Comparison of ENCODE assay signal across 31 cellular contexts in genomic region chrX:9730752-9731151, GRCh38. TPM values are rescaled to one million over a fixed set of nuclear protein-coding genes. Genes with fewer than 3 reads are reported as not detected.
DNase-seq lines count a peak whose midpoint lies in the region; ATAC-seq and TF ChIP-seq lines count a peak whose summit lies in the region.
"Had no signal": no experiment of that assay in that cellular context is flagged by ENCODE, and none has a peak within 500 bp of the region (broad histone marks: within the 10 kb centered on the region; RNA-seq: fewer than 3 reads in every experiment).

No MANE protein-coding gene starts in this region.

- no peaks in the 10 kb centered on the region for H3K4me1 Mint-ChIP-seq in MCF 10A (ENCODE audit: insufficient read depth, unreplicated experiment)
- peaks cover 13% of the 10 kb centered on the region for H3K4me1 Mint-ChIP-seq in chondrocyte (ENCODE audit: low read depth)
- H3K4me1 Mint-ChIP-seq: natural killer cell had no signal

- H3K27me3 Mint-ChIP-seq in MCF 10A (ENCODE audit: insufficient read depth, unreplicated experiment) (no peaks in the 10 kb centered on the region), chondrocyte (ENCODE audit: low read depth) (no peaks in the 10 kb centered on the region)

- intact Hi-C loops in MCF 10A (cut with micrococcal nuclease) (no loop called here), breast epithelium (cut with DNase I; ENCODE audit: low total_unique reads) (loop anchor here (5.0 kb wide), 1 partner anchor 1127 kb away; no protein-coding TSS in a partner anchor)

- H3K27me3 ChIP-seq in breast epithelium = peaks cover 0 to 17% of the 10 kb centered on the region in 2 donors
- H3K27me3 ChIP-seq: colonic mucosa, esophagus squamous epithelium, gastrocnemius medialis, vagina had no signal

- no peak overlapping the region for H3K27ac ChIP-seq in breast epithelium
- H3K27ac ChIP-seq: colonic mucosa, esophagus squamous epithelium, gastrocnemius medialis, SK-N-MC, skin epidermis, thoracic aorta, vagina had no signal

- BruUV-seq in MCF 10A (replicated peaks; lab: Mats Ljungman, UMichigan) = no TSS peak

- TF ChIP-seq CTCF in MCF 10A (IDR thresholded peaks at IDR 0.05; ENCODE audit: unreplicated experiment) = no peak
- no peak for TF ChIP-seq CTCF in breast epithelium (IDR thresholded peaks at IDR 0.05)
- no peak for TF ChIP-seq CTCF in chondrocyte (IDR thresholded peaks at IDR 0.05)

- CTCF ChIA-PET in MCF 10A (lab: Yijun Ruan, JAX) = interaction anchor here (0.8 kb wide), 1 partner anchor 21 kb away, joined by 4 read pairs; no protein-coding TSS in a partner anchor

- ATAC-seq in HG02571 (IDR thresholded peaks at IDR 0.05; ENCODE audit: unreplicated experiment) = peak; percentile 66
- ATAC-seq: gastrocnemius medialis, left ventricle myocardium superior, natural killer cell had no signal

- H3K27ac Mint-ChIP-seq in MCF 10A (ENCODE audit: low read depth, unreplicated experiment) = no peak overlapping the region
- H3K27ac Mint-ChIP-seq in chondrocyte (ENCODE audit: unreplicated experiment) = no peak overlapping the region
- H3K27ac Mint-ChIP-seq: natural killer cell; T-helper 1 cell treated with Interleukin-12 subunit alpha and Interleukin-12 subunit beta and Interleukin-4 antibody, amounts not matched to agents 30 μg/mL and 1 μg/mL, for 36 hours had no signal

- no peak overlapping the region for H3K4me3 ChIP-seq in breast epithelium
- H3K4me3 ChIP-seq: colonic mucosa, esophagus squamous epithelium, gastrocnemius medialis, SK-N-MC, skin epidermis, thoracic aorta, vagina had no signal

- H3K9me3 Mint-ChIP-seq in MCF 10A (ENCODE audit: unreplicated experiment) (peaks cover 10% of the 10 kb centered on the region), chondrocyte (ENCODE audit: low read depth) (peaks cover 29% of the 10 kb centered on the region)

- H3K36me3 ChIP-seq in breast epithelium = no peaks in the 10 kb centered on the region
- H3K36me3 ChIP-seq: colonic mucosa, esophagus squamous epithelium, gastrocnemius medialis, thoracic aorta, vagina had no signal

- H3K9me3 ChIP-seq in breast epithelium = peaks cover 4 to 32% of the 10 kb centered on the region in 2 donors
- H3K9me3 ChIP-seq: colonic mucosa, gastrocnemius medialis, thoracic aorta, vagina had no signal

- no peak for TF ChIP-seq POLR2A in breast epithelium (IDR thresholded peaks at IDR 0.05)

- DNase-seq in MCF 10A (ENCODE audit: unreplicated experiment) = peak; percentile 20
- no peak for DNase-seq in breast epithelium (ENCODE audit: low spot score in 2 of 2)
- peak; percentile 41 for DNase-seq in amniotic epithelial cell (ENCODE audit: low read depth)
- DNase-seq in activated effector memory CD4-positive, alpha-beta T cell treated with Interleukin-2 at 50 U/mL for 16 hours = no peak
- DNase-seq in middle frontal gyrus (ENCODE audit: extremely low spot score, low spot score) = no peak
- DNase-seq in chondrocyte (ENCODE audit: low spot score) = no peak
- DNase-seq: activated CD4-positive, alpha-beta T cell treated with anti-CD3 and anti-CD28 coated beads for 4 hours; activated CD8-positive, alpha-beta memory T cell treated with anti-CD3 and anti-CD28 coated beads, Interleukin-2, amount 50 U/mL, for 48 hours; activated effector memory CD4-positive, alpha-beta T cell treated with anti-CD3 and anti-CD28 coated beads, Interleukin-2, amount 50 U/mL, for 16 hours; amniotic stem cell; C1 segment of cervical spinal cord; Calu3; colonic mucosa; esophagus squamous epithelium; gastrocnemius medialis; left ventricle myocardium superior; midbrain; natural killer cell; NCI-H2029 treated with DMSO at 0.1 percent for 48 hours; NCI-H345; NCI-H748 treated with DMSO at 0.1 percent for 48 hours; RPMI8226; stimulated activated CD4-positive, alpha-beta T cell treated with anti-CD3 and anti-CD28 coated beads, Interleukin-2, amount 100 ng/mL, for 24 hours; stimulated activated naive CD4-positive, alpha-beta T cell had no signal

- no peaks in the 10 kb centered on the region for H3K4me1 ChIP-seq in breast epithelium
- H3K4me1 ChIP-seq: colonic mucosa, esophagus squamous epithelium, gastrocnemius medialis, vagina had no signal

- POLR2A ChIA-PET in MCF 10A (lab: Yijun Ruan, JAX) = no interaction called here

- H3K4me3 Mint-ChIP-seq in MCF 10A (ENCODE audit: unreplicated experiment) (no peak overlapping the region), chondrocyte (ENCODE audit: unreplicated experiment) (no peak overlapping the region)
- H3K4me3 Mint-ChIP-seq: natural killer cell; T-helper 1 cell treated with Interleukin-12 subunit alpha and Interleukin-12 subunit beta and Interleukin-4 antibody, amounts not matched to agents 30 μg/mL and 1 μg/mL, for 36 hours had no signal

- H3K36me3 Mint-ChIP-seq in MCF 10A (ENCODE audit: insufficient read depth, unreplicated experiment) (no peaks in the 10 kb centered on the region), chondrocyte (ENCODE audit: low read depth) (no peaks in the 10 kb centered on the region)
- H3K36me3 Mint-ChIP-seq: natural killer cell had no signal

RNA-seq across cellular contexts. Expression of gene GPR143, which starts 34.9 kb away (rescaled TPM):
- total RNA-seq in MCF 10A (2022) = 0.77 and 0.93 TPM in 2 replicates
- total RNA-seq in breast epithelium = 1 to 10 TPM in 2 of 3 donors, not detected in 1; 3.4 to 3.6 TPM
- not detected in 3 replicates for total RNA-seq in chondrocyte
- total RNA-seq: gastrocnemius medialis, left ventricle myocardium superior, natural killer cell, osteoblast, vagina had no signal

RNA-seq across cellular contexts. Expression of gene SHROOM2, which starts 55.5 kb away (rescaled TPM):
- total RNA-seq in MCF 10A (2022) = 1.2 and 2.2 TPM in 2 replicates
- total RNA-seq in breast epithelium = 1 to 10 TPM in 2 of 3 donors, under 1 TPM in 1; 0.48 to 4.5 (median 3.9) TPM
- total RNA-seq in chondrocyte = 3.1 to 4.4 TPM (median 4.0 TPM) in 3 replicates
- total RNA-seq: natural killer cell had no signal

Comparison
In these comparisons a context has a peak if more than half of its experiments do, and no peak if none do; other contexts are left out.
1. DNase-seq: peak in MCF 10A (single experiment) and amniotic epithelial cell (single experiment); none in breast epithelium (0 of 2), activated effector memory CD4-positive, alpha-beta T cell treated with Interleukin-2 at 50 U/mL for 16 hours (single experiment), middle frontal gyrus (single experiment) and chondrocyte (single experiment).